ENCODE assay signal across 8 cellular contexts in the genomic region with DNA sequence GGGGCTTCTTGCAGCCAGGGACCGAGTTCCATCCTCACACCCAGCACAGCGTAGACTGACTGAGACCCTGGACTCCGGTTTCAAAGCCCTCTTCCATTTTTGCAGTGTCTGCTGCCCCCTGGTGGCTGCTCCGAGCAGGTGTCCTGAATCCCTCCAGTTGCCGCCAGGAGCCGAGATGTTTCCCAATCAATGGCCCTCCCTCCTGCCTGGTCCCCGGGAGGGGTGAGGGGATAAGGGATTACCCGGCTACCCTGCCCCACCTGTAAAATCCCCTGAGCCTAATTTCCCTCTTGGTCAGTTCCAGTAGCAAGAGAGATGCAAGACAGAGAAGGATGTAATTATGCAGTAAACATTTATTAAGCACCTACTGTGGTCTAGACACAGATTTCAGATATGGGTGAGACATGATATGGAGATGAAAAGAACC. TPM values are rescaled to one million over a fixed set of nuclear protein-coding genes. Genes with fewer than 3 reads are reported as not detected.
DNase-seq lines count a peak whose midpoint lies in the region; ATAC-seq and TF ChIP-seq lines count a peak whose summit lies in the region.

No MANE protein-coding gene starts in this region.

- ATAC-seq in GM19023 (IDR thresholded peaks at IDR 0.05; ENCODE audit: unreplicated experiment): no peak

- H3K27ac Mint-ChIP-seq in chondrocyte (ENCODE audit: unreplicated experiment): no peak overlapping the region

- no peaks in the 10 kb centered on the region for H3K36me3 Mint-ChIP-seq in chondrocyte (ENCODE audit: low read depth)

- no peaks in the 10 kb centered on the region for H3K9me3 Mint-ChIP-seq in chondrocyte (ENCODE audit: low read depth)

- DNase-seq in SIG-M5 treated with dmso at 0.1 percent for 504 hours (lab: John Stamatoyannopoulos, UW; ENCODE audit: unreplicated experiment): peak; percentile 73
- no peak for DNase-seq in SIG-M5 (lab: John Stamatoyannopoulos, UW)
- DNase-seq in NCI-H2196 treated with DMSO at 0.1 percent for 48 hours (lab: John Stamatoyannopoulos, UW; ENCODE audit: unreplicated experiment): peak; percentile 49
- DNase-seq in activated CD4-positive, alpha-beta T cell treated with anti-CD3 and anti-CD28 coated beads for 24 hours (ENCODE audit: low read depth in 2 of 2): peak; percentile 70 to 71
- no peak for DNase-seq in chondrocyte (ENCODE audit: low spot score)
- DNase-seq in left kidney (ENCODE audit: low read depth, low spot score): peak; percentile 85
- DNase-seq in stimulated activated CD4-positive, alpha-beta T cell treated with anti-CD3 and anti-CD28 coated beads, Interleukin-4, amount 100 ng/mL, for 1 hour: peak; percentile 76

- peaks cover 18% of the 10 kb centered on the region for H3K27me3 Mint-ChIP-seq in chondrocyte (ENCODE audit: low read depth)

- no peak overlapping the region for H3K4me3 Mint-ChIP-seq in chondrocyte (ENCODE audit: unreplicated experiment)

- peaks cover 5% of the 10 kb centered on the region for H3K4me1 Mint-ChIP-seq in chondrocyte (ENCODE audit: low read depth)

- TF ChIP-seq CTCF in chondrocyte (IDR thresholded peaks at IDR 0.05): peak; percentile 96

RNA-seq across cellular contexts. Expression of a gene that starts 55.0 kb away (rescaled TPM):
- total RNA-seq in chondrocyte: 14.2 to 16.0 TPM (median 15.7 TPM) in 3 replicates

Comparison
In these comparisons a context has a peak if more than half of its experiments do, and no peak if none do; other contexts are left out.
1. DNase-seq: peak in SIG-M5 treated with dmso at 0.1 percent for 504 hours (single experiment), NCI-H2196 treated with DMSO at 0.1 percent for 48 hours (single experiment), activated CD4-positive, alpha-beta T cell treated with anti-CD3 and anti-CD28 coated beads for 24 hours (2 of 2), left kidney (single experiment) and stimulated activated CD4-positive, alpha-beta T cell treated with anti-CD3 and anti-CD28 coated beads, Interleukin-4, amount 100 ng/mL, for 1 hour (single experiment); none in SIG-M5 (single experiment) and chondrocyte (single experiment).